Comparison of ENCODE assay signal across 32 cellular contexts in the genomic region with DNA sequence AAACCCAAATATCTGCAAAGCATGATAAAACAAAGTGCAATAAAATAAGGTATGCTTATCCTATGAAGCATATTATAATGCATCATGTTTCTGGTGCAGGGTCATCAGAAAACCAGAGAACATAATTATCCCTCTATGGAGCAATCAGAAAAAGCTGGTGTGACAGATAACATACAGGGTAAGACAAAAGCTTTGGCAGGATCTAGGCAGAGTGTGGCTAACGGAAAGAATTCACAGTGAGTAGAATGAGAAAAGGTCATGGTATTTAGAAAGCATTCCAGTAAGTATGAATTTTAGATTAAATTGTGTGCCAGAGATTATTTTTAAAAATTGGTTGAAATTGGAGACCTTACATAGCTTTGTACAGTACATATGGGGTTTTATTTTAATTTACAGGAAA. TPM values are rescaled to one million over a fixed set of nuclear protein-coding genes. Genes with fewer than 3 reads are reported as not detected.
DNase-seq lines count a peak whose midpoint lies in the region; ATAC-seq and TF ChIP-seq lines count a peak whose summit lies in the region.
"Had no signal": no experiment of that assay in that cellular context is flagged by ENCODE, and none has a peak within 500 bp of the region (broad histone marks: within the 10 kb centered on the region; RNA-seq: fewer than 3 reads in every experiment).

No MANE protein-coding gene starts in this region.

- peak; percentile 62; the same call in 2 of the 3 replicates for ATAC-seq in GM23338
- ATAC-seq in left lobe of liver: peak; percentile 41
- ATAC-seq in HG02763 (IDR thresholded peaks at IDR 0.05; ENCODE audit: unreplicated experiment): no peak
- ATAC-seq: activated T-helper 17 cell treated with anti-CD3 and anti-CD28 coated beads, Interleukin-2, amount 50 U/mL, for 72 hours; esophagus mucosa; K562; naive thymus-derived CD4-positive, alpha-beta T cell; Panc1 had no signal

- H3K36me3 ChIP-seq in GM23338 (ENCODE audit: insufficient read depth): 0 out of 2 replicates have a peak, but pooled peaks cover 6% of the 10 kb centered on the region
- H3K36me3 ChIP-seq in HUES64 (ENCODE audit: insufficient read depth, low read length): 0 out of 2 replicates have a peak, but pooled peaks cover 4% of the 10 kb centered on the region
- H3K36me3 ChIP-seq: spleen had no signal

- DNase-seq in GM23338 (ENCODE audit: low spot score) (peak; percentile 13), amniotic epithelial cell (ENCODE audit: low read depth) (peak; percentile 62), left lobe of liver (ENCODE audit: low spot score) (no peak), GM19240 (ENCODE audit: insufficient read length, low spot score) (no peak), Kasumi-1 (lab: John Stamatoyannopoulos, UW) (no peak)
- DNase-seq: activated CD4-positive, alpha-beta memory T cell treated with anti-CD3 and anti-CD28 coated beads for 36 hours; activated CD4-positive, CD25-positive, alpha-beta regulatory T cell; activated CD8-positive, alpha-beta memory T cell treated with anti-CD3 and anti-CD28 coated beads, Interleukin-2, amount 50 U/mL, for 48 hours; C1 segment of cervical spinal cord; Caco-2; cortex of kidney; DMS79; GDM1; midbrain; naive thymus-derived CD4-positive, alpha-beta T cell; NCI-H1694; NCI-H2171; NCI-H510A treated with DMSO at 0.1 percent for 48 hours; SIG-M5; spleen had no signal

- TF ChIP-seq CTCF in GM23338 (conservative IDR thresholded peaks at IDR 0.05; ENCODE audit: low read depth in 2 of 2): no peak

- H3K4me2 ChIP-seq in GM23338: peak overlapping the region; percentile 1; the same call in 1 of the 2 replicates
- H3K4me2 ChIP-seq: hepatocyte had no signal

- peaks cover 31% of the 10 kb centered on the region for H3K9me3 Mint-ChIP-seq in GM23338
- H3K9me3 Mint-ChIP-seq: activated CD4-positive, alpha-beta memory T cell treated with anti-CD3 and anti-CD28 coated beads for 36 hours; activated naive CD4-positive, alpha-beta T cell treated with anti-CD3 and anti-CD28 coated beads, Interleukin-2, amount 50 U/mL, for 24 hours; activated T-helper 17 cell treated with anti-CD3 and anti-CD28 coated beads, Interleukin-2, amount 50 U/mL, for 72 hours had no signal

- H3K27me3 ChIP-seq in GM23338 (ENCODE audit: insufficient read depth) (no peaks in the 10 kb centered on the region), HUES64 (ENCODE audit: insufficient read depth, low read length) (no peaks in the 10 kb centered on the region)
- H3K27me3 ChIP-seq: hepatocyte, spleen had no signal

- peaks cover 36% of the 10 kb centered on the region for H3K4me1 Mint-ChIP-seq in GM23338
- H3K4me1 Mint-ChIP-seq: activated naive CD4-positive, alpha-beta T cell treated with anti-CD3 and anti-CD28 coated beads, Interleukin-2, amount 50 U/mL, for 24 hours; activated T-helper 17 cell treated with anti-CD3 and anti-CD28 coated beads, Interleukin-2, amount 50 U/mL, for 72 hours; naive thymus-derived CD4-positive, alpha-beta T cell had no signal

- H3K27me3 Mint-ChIP-seq in GM23338 (ENCODE audit: insufficient read depth, low read depth, poor library complexity): no peaks in the 10 kb centered on the region
- H3K27me3 Mint-ChIP-seq: activated CD4-positive, alpha-beta memory T cell treated with anti-CD3 and anti-CD28 coated beads for 36 hours; activated naive CD4-positive, alpha-beta T cell treated with anti-CD3 and anti-CD28 coated beads, Interleukin-2, amount 50 U/mL, for 24 hours; activated T-helper 17 cell treated with anti-CD3 and anti-CD28 coated beads, Interleukin-2, amount 50 U/mL, for 72 hours; naive thymus-derived CD4-positive, alpha-beta T cell had no signal

- no peaks in the 10 kb centered on the region for H3F3A ChIP-seq in GM23338 (replicated peaks; ENCODE audit: low read depth)

- H3K4me3 Mint-ChIP-seq in GM23338: no peak overlapping the region
- H3K4me3 Mint-ChIP-seq: activated CD4-positive, alpha-beta memory T cell treated with anti-CD3 and anti-CD28 coated beads for 36 hours; activated naive CD4-positive, alpha-beta T cell treated with anti-CD3 and anti-CD28 coated beads, Interleukin-2, amount 50 U/mL, for 24 hours; activated T-helper 17 cell treated with anti-CD3 and anti-CD28 coated beads, Interleukin-2, amount 50 U/mL, for 72 hours; naive thymus-derived CD4-positive, alpha-beta T cell had no signal

- H3K4me1 ChIP-seq in GM23338 (ENCODE audit: insufficient read depth) (peaks cover 28% of the 10 kb centered on the region), HUES64 (ENCODE audit: insufficient read depth, low read length) (peaks cover 32% of the 10 kb centered on the region)
- H3K4me1 ChIP-seq: Caco-2, spleen had no signal

- H3K9ac ChIP-seq in HUES64 (ENCODE audit: low read depth, low read length): no peak overlapping the region

- H3K9me3 ChIP-seq in HUES64 (ENCODE audit: insufficient read depth, low read depth, low read length): peaks cover 22% of the 10 kb centered on the region

- no peaks in the 10 kb centered on the region for H3K79me2 ChIP-seq in GM23338 (replicated peaks; ENCODE audit: insufficient read depth)
- H3K79me2 ChIP-seq: hepatocyte had no signal

- H4K20me1 ChIP-seq in GM23338 (replicated peaks; ENCODE audit: insufficient read depth): no peaks in the 10 kb centered on the region

- no peak overlapping the region for H3K27ac ChIP-seq in GM23338 (ENCODE audit: low read depth)
- H3K27ac ChIP-seq in HUES64 (ENCODE audit: low read depth, low read length): peak overlapping the region; percentile 78; the same call in 1 of the 2 replicates
- H3K27ac ChIP-seq: hepatocyte, spleen had no signal

- WGBS in HUES64: 54% methylated on average over 1 of the region's 1 CpG

- peaks cover 8% of the 10 kb centered on the region for H3K9me2 ChIP-seq in GM23338 (ENCODE audit: insufficient read depth)

- no peak overlapping the region; the same call in 1 of the 2 replicates for H3K27ac Mint-ChIP-seq in GM23338
- H3K27ac Mint-ChIP-seq: activated CD4-positive, alpha-beta memory T cell treated with anti-CD3 and anti-CD28 coated beads for 36 hours; activated naive CD4-positive, alpha-beta T cell treated with anti-CD3 and anti-CD28 coated beads, Interleukin-2, amount 50 U/mL, for 24 hours; activated T-helper 17 cell treated with anti-CD3 and anti-CD28 coated beads, Interleukin-2, amount 50 U/mL, for 72 hours; naive thymus-derived CD4-positive, alpha-beta T cell had no signal

- H3K4me3 ChIP-seq in GM23338 (no peak overlapping the region), HUES64 (ENCODE audit: low read length) (no peak overlapping the region)
- H3K4me3 ChIP-seq: hepatocyte, K562, spleen had no signal

- H3K36me3 Mint-ChIP-seq in GM23338 (ENCODE audit: low read depth): peaks cover 33% of the 10 kb centered on the region
- H3K36me3 Mint-ChIP-seq: activated CD4-positive, alpha-beta memory T cell treated with anti-CD3 and anti-CD28 coated beads for 36 hours; activated naive CD4-positive, alpha-beta T cell treated with anti-CD3 and anti-CD28 coated beads, Interleukin-2, amount 50 U/mL, for 24 hours; naive thymus-derived CD4-positive, alpha-beta T cell had no signal

- H2AFZ ChIP-seq in GM23338: no peak overlapping the region

TF ChIP-seq in GM23338, 12 proteins besides CTCF, POLR2A, EP300 and RAD21 (continues in another document):
- no peak for TF ChIP-seq JUNB (IDR thresholded peaks at IDR 0.05; ENCODE audit: unreplicated experiment)
- TF ChIP-seq, protein P1, sequence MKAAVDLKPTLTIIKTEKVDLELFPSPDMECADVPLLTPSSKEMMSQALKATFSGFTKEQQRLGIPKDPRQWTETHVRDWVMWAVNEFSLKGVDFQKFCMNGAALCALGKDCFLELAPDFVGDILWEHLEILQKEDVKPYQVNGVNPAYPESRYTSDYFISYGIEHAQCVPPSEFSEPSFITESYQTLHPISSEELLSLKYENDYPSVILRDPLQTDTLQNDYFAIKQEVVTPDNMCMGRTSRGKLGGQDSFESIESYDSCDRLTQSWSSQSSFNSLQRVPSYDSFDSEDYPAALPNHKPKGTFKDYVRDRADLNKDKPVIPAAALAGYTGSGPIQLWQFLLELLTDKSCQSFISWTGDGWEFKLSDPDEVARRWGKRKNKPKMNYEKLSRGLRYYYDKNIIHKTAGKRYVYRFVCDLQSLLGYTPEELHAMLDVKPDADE (IDR thresholded peaks at IDR 0.05): no peak
- TF ChIP-seq ZNF331 (CRISPR knock-in tag; IDR thresholded peaks at IDR 0.05; ENCODE audit: low read depth): no peak
- TF ChIP-seq CREB1 (CRISPR knock-in tag; IDR thresholded peaks at IDR 0.05; ENCODE audit: low read depth): no peak
- TF ChIP-seq EZH2phosphoT487 (IDR thresholded peaks at IDR 0.05; ENCODE audit: unreplicated experiment): no peak
- no peak for TF ChIP-seq NANOG (IDR thresholded peaks at IDR 0.05; ENCODE audit: borderline replicate concordance)
- TF ChIP-seq STAT1 (IDR thresholded peaks at IDR 0.05; ENCODE audit: unreplicated experiment): no peak
- no peak for TF ChIP-seq EZH2 (IDR thresholded peaks at IDR 0.05; ENCODE audit: low read depth, unreplicated experiment)
- TF ChIP-seq POLR2AphosphoS5 (IDR thresholded peaks at IDR 0.05; ENCODE audit: low read depth): no peak
- TF ChIP-seq ZNF114 (CRISPR knock-in tag; IDR thresholded peaks at IDR 0.05): no peak

RNA-seq across cellular contexts. Expression of a gene that starts 29.0 kb away (rescaled TPM):
- not detected in 2 replicates for total RNA-seq in GM23338 (2014; rRNA removed; shearing (Covaris generic))
- polyA plus RNA-seq in GM23338 (2016; fragmentation: Nextera tagmentation; extraction: Ambion mirVana): not detected in 2 replicates
- not detected for polyA plus RNA-seq in HUES64 (2013, experiment 1 of 2)
- polyA plus RNA-seq in HUES64 (2013, experiment 2 of 2): 0.13 TPM
- 583 TPM for total RNA-seq in left lobe of liver
- total RNA-seq: activated CD4-positive, alpha-beta memory T cell treated with anti-CD3 and anti-CD28 coated beads for 36 hours; activated T-helper 17 cell treated with anti-CD3 and anti-CD28 coated beads, Interleukin-2, amount 50 U/mL, for 72 hours; esophagus mucosa; frontal cortex; lower leg skin; naive thymus-derived CD4-positive, alpha-beta T cell; osteocyte; spleen; subcutaneous adipose tissue had no signal
- polyA plus RNA-seq: K562; naive thymus-derived CD4-positive, alpha-beta T cell had no signal

Comparison
In these comparisons a context has a peak if more than half of its experiments do, and no peak if none do; other contexts are left out.
1. DNase-seq: peak in GM23338 (single experiment) and amniotic epithelial cell (single experiment); none in left lobe of liver (single experiment), GM19240 (single experiment) and Kasumi-1 (0 of 2).
2. RNA of a gene that starts 29.0 kb away (total RNA-seq): 583 TPM in left lobe of liver (single experiment); not detected in GM23338; every median in the first group is over 100 times any median in the second.